ENCODE assay signal across 8 cellular contexts in genomic region chr10:84783386-84783785, GRCh38.
DNase-seq lines count a peak whose midpoint lies in the region; ATAC-seq and TF ChIP-seq lines count a peak whose summit lies in the region.

No MANE protein-coding gene starts in this region.

- ATAC-seq in GM21576 (IDR thresholded peaks at IDR 0.05; ENCODE audit: unreplicated experiment) = peak; percentile 77

- H3K27ac ChIP-seq in WERI-Rb-1 = no peak overlapping the region

- TF ChIP-seq POLR2A in lower leg skin (IDR thresholded peaks at IDR 0.05) = no peak

- TF ChIP-seq CTCF in WERI-Rb-1 (IDR thresholded peaks at IDR 0.05; ENCODE audit: low read depth, low read length) = peak; percentile 84
- TF ChIP-seq CTCF in lower leg skin (IDR thresholded peaks at IDR 0.05) = no peak

- no peak overlapping the region for H3K4me3 ChIP-seq in Jurkat, Clone E6-1 (ENCODE audit: low read length)
- no peak overlapping the region for H3K4me3 ChIP-seq in WERI-Rb-1 (ENCODE audit: low read depth, low read length)
- H3K4me3 ChIP-seq in lower leg skin (ENCODE audit: low read depth, poor library complexity, severe bottlenecking) = no peak overlapping the region

- WGBS in lower leg skin, 2 donors = 5 to 6% methylated on average over 1 of the region's 1 CpG

- H3K36me3 ChIP-seq in WERI-Rb-1 = no peaks in the 10 kb centered on the region

- no peaks in the 10 kb centered on the region for H3K9me3 ChIP-seq in WERI-Rb-1 (ENCODE audit: severe bottlenecking)

- no peaks in the 10 kb centered on the region for H3K27me3 ChIP-seq in WERI-Rb-1 (ENCODE audit: insufficient read depth, low read depth, severe bottlenecking)

- DNase-seq in SIG-M5 treated with dmso at 0.1 percent for 504 hours (lab: John Stamatoyannopoulos, UW; ENCODE audit: unreplicated experiment) (peak; percentile 1), SIG-M5 (lab: John Stamatoyannopoulos, UW) (no peak), WERI-Rb-1 (peak; percentile 54), iPS-NIHi11 (ENCODE audit: low spot score) (peak; percentile 73), LoVo (ENCODE audit: low spot score) (no peak), lower leg skin (ENCODE audit: low spot score in 2 of 2) (no peak)
- DNase-seq in Jurkat, Clone E6-1 (ENCODE audit: low read depth, low spot score) = peak; percentile 39

- intact Hi-C loops in lower leg skin (cut with DNase I; ENCODE audit: low total_unique reads) = no loop called here

Comparison
In these comparisons a context has a peak if more than half of its experiments do, and no peak if none do; other contexts are left out.
1. DNase-seq: peak in SIG-M5 treated with dmso at 0.1 percent for 504 hours (single experiment), Jurkat, Clone E6-1 (single experiment), WERI-Rb-1 (single experiment) and iPS-NIHi11 (single experiment); none in SIG-M5 (single experiment), LoVo (single experiment) and lower leg skin (0 of 2).